9 cellular contexts compared by ENCODE assay signal in genomic region chr6:137708481-137708880, GRCh38.
DNase-seq lines count a peak whose midpoint lies in the region; ATAC-seq and TF ChIP-seq lines count a peak whose summit lies in the region.
"Had no signal": no experiment of that assay in that cellular context is flagged by ENCODE, and none has a peak within 500 bp of the region (broad histone marks: within the 10 kb centered on the region; RNA-seq: fewer than 3 reads in every experiment).

No MANE protein-coding gene starts in this region.

- no peak for TF ChIP-seq POLR2A in HCT116 (IDR thresholded peaks at IDR 0.05; ENCODE audit: borderline replicate concordance, extremely low read depth, insufficient read depth, insufficient read length)

- H3K9ac ChIP-seq in BLaER1 treated with 17β-estradiol and CSF1 and Interleukin-3, amounts not matched to agents 10 nM and 100 nM, result 0 out of 22 replicates have a peak overlapping the region, but pooled peaks of 1 of the 11 experiments have one; percentile 29
- H3K9ac ChIP-seq in HCT116 (ENCODE audit: low read length), result no peak overlapping the region

- H3K4me3 Mint-ChIP-seq in activated T-helper 2 cell treated with anti-CD3 and anti-CD28 coated beads, Interferon-gamma antibody, Interleukin-2, Interleukin-4, amounts not matched to agents 10 μg/mL and 5 μg/mL and 100 μg/mL, durations not matched to agents 14 hours and 24 hours and 36 hours (ENCODE audit: low read depth), result peak overlapping the region; percentile 49
- peak overlapping the region in 8 of 10 donors; percentile 52 to 82 (median 66) for H3K4me3 Mint-ChIP-seq in naive thymus-derived CD4-positive, alpha-beta T cell

- no peaks in the 10 kb centered on the region for H4K20me1 ChIP-seq in BLaER1 treated with 17β-estradiol and CSF1 and Interleukin-3, amounts not matched to agents 10 nM and 100 nM
- no peaks in the 10 kb centered on the region for H4K20me1 ChIP-seq in HCT116 (ENCODE audit: insufficient read depth)

- no peaks in the 10 kb centered on the region for H3K9me2 ChIP-seq in HCT116 (ENCODE audit: insufficient read depth)

- in situ Hi-C loops in ACHN (cut with HindIII; ENCODE audit: low pct_ligation_motif_present, low pct_unique_long_range_greater_than_20kb, low sequenced_read_pairs), result no loop called here

- no TSS peak for BruUV-seq in HCT116 (replicated peaks; lab: Mats Ljungman, UMichigan)

- peak overlapping the region; percentile 86 for H3K27ac Mint-ChIP-seq in activated T-helper 2 cell treated with anti-CD3 and anti-CD28 coated beads, Interferon-gamma antibody, Interleukin-2, Interleukin-4, amounts not matched to agents 10 μg/mL and 5 μg/mL and 100 μg/mL, durations not matched to agents 14 hours and 24 hours and 36 hours
- H3K27ac Mint-ChIP-seq in naive thymus-derived CD4-positive, alpha-beta T cell, result peak overlapping the region; percentile 88 to 99 (median 97)

- H3K27ac ChIP-seq in BLaER1 treated with 17β-estradiol and CSF1 and Interleukin-3, amounts not matched to agents 10 nM and 100 nM, result peak overlapping the region in 2 of 11 experiments; percentile 50 to 57; a peak in 2 of 22 replicates
- no peak overlapping the region for H3K27ac ChIP-seq in HCT116 (ENCODE audit: low read depth, low read length)
- H3K27ac ChIP-seq in naive thymus-derived CD4-positive, alpha-beta T cell (ENCODE audit: low read depth, low read length), result peak overlapping the region; percentile 79
- H3K27ac ChIP-seq: SK-N-MC had no signal

- H3K9me3 ChIP-seq in BLaER1 treated with 17β-estradiol and CSF1 and Interleukin-3, amounts not matched to agents 10 nM and 100 nM (replicated peaks in 1 of 11), result 0 out of 22 replicates have a peak, but pooled peaks cover 0 to 3% (median 0%) of the 10 kb centered on the region in 11 experiments
- H3K9me3 ChIP-seq in HCT116 (ENCODE audit: control insufficient read depth in 1 of 2, insufficient read depth in 1 of 2, low read depth in 1 of 2, low read length in 2 of 2), result no peaks in the 10 kb centered on the region
- no peaks in the 10 kb centered on the region for H3K9me3 ChIP-seq in naive thymus-derived CD4-positive, alpha-beta T cell (ENCODE audit: control insufficient read depth in 2 of 3, low read length in 3 of 3)

- DNase-seq in HCT116 (ENCODE audit: low read depth, low spot score), result no peak
- no peak for DNase-seq in activated T-helper 2 cell treated with anti-CD3 and anti-CD28 coated beads, Interferon-gamma antibody, Interleukin-2, Interleukin-4, amounts not matched to agents 10 μg/mL and 5 μg/mL and 100 μg/mL, durations not matched to agents 14 hours and 24 hours and 36 hours (ENCODE audit: low spot score)
- DNase-seq in naive thymus-derived CD4-positive, alpha-beta T cell, result peak in 2 of 9 donors; percentile 31 to 33
- DNase-seq in NK-92 treated with Interleukin-12 subunit alpha and Interleukin-12 subunit beta, amount 100 ng/mL, for 24 hours (lab: John Stamatoyannopoulos, UW), result no peak
- DNase-seq in mucosa of gallbladder (ENCODE audit: low spot score), result no peak
- no peak for DNase-seq in COLO829 (ENCODE audit: low spot score)
- no peak for DNase-seq in ACHN

- H3K27me3 Mint-ChIP-seq in activated T-helper 2 cell treated with anti-CD3 and anti-CD28 coated beads, Interferon-gamma antibody, Interleukin-2, Interleukin-4, amounts not matched to agents 10 μg/mL and 5 μg/mL and 100 μg/mL, durations not matched to agents 14 hours and 24 hours and 36 hours (ENCODE audit: low read depth), result no peaks in the 10 kb centered on the region
- no peaks in the 10 kb centered on the region for H3K27me3 Mint-ChIP-seq in naive thymus-derived CD4-positive, alpha-beta T cell

- H3K4me1 ChIP-seq in BLaER1 treated with 17β-estradiol and CSF1 and Interleukin-3, amounts not matched to agents 10 nM and 100 nM, result peaks cover 47 to 54% (median 50%) of the 10 kb centered on the region in 10 experiments
- H3K4me1 ChIP-seq in HCT116 (ENCODE audit: control insufficient read depth in 1 of 2, insufficient read depth in 2 of 2, low read length in 2 of 2), result peaks cover 0 to 13% of the 10 kb centered on the region in 2 experiments; a peak in 2 of 4 replicates
- H3K4me1 ChIP-seq in naive thymus-derived CD4-positive, alpha-beta T cell (ENCODE audit: control insufficient read depth in 2 of 2, insufficient read depth in 2 of 2, low read length in 2 of 2), result peaks cover 26 to 37% of the 10 kb centered on the region in 2 donors

- peak overlapping the region; percentile 87 for H2AFZ ChIP-seq in HCT116 (ENCODE audit: low read depth, low read length, poor library complexity, severe bottlenecking)

- H3K4me2 ChIP-seq in BLaER1 treated with 17β-estradiol and CSF1 and Interleukin-3, amounts not matched to agents 10 nM and 100 nM, result peak overlapping the region; percentile 56 to 77 (median 61); a peak in 21 of 22 replicates
- peak overlapping the region; percentile 64 for H3K4me2 ChIP-seq in HCT116 (ENCODE audit: low read length)

- no peak for TF ChIP-seq CTCF in HCT116 (IDR thresholded peaks at IDR 0.05 in 2 of 3, conservative IDR thresholded peaks at IDR 0.05 in 1 of 3; ENCODE audit: borderline replicate concordance in 1 of 3, insufficient read depth in 1 of 3, low read depth in 2 of 3, low read length in 2 of 3)

- H3K36me3 Mint-ChIP-seq in activated T-helper 2 cell treated with anti-CD3 and anti-CD28 coated beads, Interferon-gamma antibody, Interleukin-2, Interleukin-4, amounts not matched to agents 10 μg/mL and 5 μg/mL and 100 μg/mL, durations not matched to agents 14 hours and 24 hours and 36 hours (ENCODE audit: low read depth), result peaks cover 9% of the 10 kb centered on the region
- peaks cover 0 to 13% (median 0%) of the 10 kb centered on the region in 5 donors for H3K36me3 Mint-ChIP-seq in naive thymus-derived CD4-positive, alpha-beta T cell

- 0 out of 2 replicates have a peak, but pooled peaks have one; percentile 9 for ATAC-seq in HCT116
- ATAC-seq in naive thymus-derived CD4-positive, alpha-beta T cell, result no peak

- H3K36me3 ChIP-seq in BLaER1 treated with 17β-estradiol and CSF1 and Interleukin-3, amounts not matched to agents 10 nM and 100 nM, result no peaks in the 10 kb centered on the region
- no peaks in the 10 kb centered on the region for H3K36me3 ChIP-seq in HCT116 (ENCODE audit: control insufficient read depth in 1 of 2, insufficient read depth in 2 of 2, low read length in 2 of 2)
- no peaks in the 10 kb centered on the region for H3K36me3 ChIP-seq in naive thymus-derived CD4-positive, alpha-beta T cell (ENCODE audit: control insufficient read depth in 2 of 3, insufficient read depth in 3 of 3, low read length in 3 of 3)

- CTCF ChIA-PET in HCT116 (lab: Charles Lee), result interaction anchor here (0.8 to 2.0 kb wide), 17 partner anchors 8 to 299 kb away, joined by 3 to 17 read pairs (median 4); partner anchors contain the start of gene TNFAIP3
- CTCF ChIA-PET in naive thymus-derived CD4-positive, alpha-beta T cell (lab: Charles Lee), result interaction anchor here (0.6 to 4.1 kb wide), 27 partner anchors 8 to 636 kb away, joined by 3 to 37 read pairs (median 5); partner anchors contain the start of gene TNFAIP3

- H3K4me1 Mint-ChIP-seq in activated T-helper 2 cell treated with anti-CD3 and anti-CD28 coated beads, Interferon-gamma antibody, Interleukin-2, Interleukin-4, amounts not matched to agents 10 μg/mL and 5 μg/mL and 100 μg/mL, durations not matched to agents 14 hours and 24 hours and 36 hours (ENCODE audit: low read depth), result peaks cover 71% of the 10 kb centered on the region
- peaks cover 23 to 67% (median 40%) of the 10 kb centered on the region in 7 donors for H3K4me1 Mint-ChIP-seq in naive thymus-derived CD4-positive, alpha-beta T cell

- RAD21 ChIA-PET in HCT116 (lab: Charles Lee; ENCODE audit: low non-redundant PET in 1 of 2, low total read pairs in 2 of 2, uncharacterized antibody in 2 of 2, unreplicated experiment in 2 of 2), result no interaction called here

- no peaks in the 10 kb centered on the region for H3K79me2 ChIP-seq in HCT116 (ENCODE audit: insufficient read depth, low read length)

- H3K9me3 Mint-ChIP-seq in activated T-helper 2 cell treated with anti-CD3 and anti-CD28 coated beads, Interferon-gamma antibody, Interleukin-2, Interleukin-4, amounts not matched to agents 10 μg/mL and 5 μg/mL and 100 μg/mL, durations not matched to agents 14 hours and 24 hours and 36 hours, result peaks cover 11% of the 10 kb centered on the region
- peaks cover 0 to 6% (median 0%) of the 10 kb centered on the region in 11 donors for H3K9me3 Mint-ChIP-seq in naive thymus-derived CD4-positive, alpha-beta T cell

- intact Hi-C loops in HCT116 (cut with micrococcal nuclease), result loop anchor here (1.0 kb wide), 3 partner anchors 159 to 296 kb away; partner anchors contain the start of gene TNFAIP3
- intact Hi-C loops in activated T-helper 2 cell treated with anti-CD3 and anti-CD28 coated beads, Interferon-gamma antibody, Interleukin-2, Interleukin-4, amounts not matched to agents 10 μg/mL and 5 μg/mL and 100 μg/mL, durations not matched to agents 14 hours and 24 hours and 36 hours (cut with micrococcal nuclease), result loop anchor here (1.0 to 5.0 kb wide), 10 partner anchors 9 to 232 kb away; partner anchors contain the start of gene TNFAIP3
- intact Hi-C loops in naive thymus-derived CD4-positive, alpha-beta T cell (cut with micrococcal nuclease), result loop anchor here (1.0 to 5.0 kb wide), 14 partner anchors 9 to 401 kb away; partner anchors contain the start of gene TNFAIP3 (in 2 of the 2)

- no peak for TF ChIP-seq RAD21 in HCT116 (IDR thresholded peaks at IDR 0.05; ENCODE audit: low read depth)

- H3K4me3 ChIP-seq in BLaER1 treated with 17β-estradiol and CSF1 and Interleukin-3, amounts not matched to agents 10 nM and 100 nM, result no peak overlapping the region
- no peak overlapping the region for H3K4me3 ChIP-seq in HCT116 (replicated peaks in 1 of 2; ENCODE audit: low read depth in 1 of 2, low read length in 2 of 2)
- H3K4me3 ChIP-seq in naive thymus-derived CD4-positive, alpha-beta T cell (ENCODE audit: low read length), result no peak overlapping the region

- POLR2A ChIA-PET in HCT116 (lab: Charles Lee), result interaction anchor here (1.0 kb wide), 1 partner anchor 292 kb away, joined by 3 read pairs; no protein-coding TSS in a partner anchor
- POLR2A ChIA-PET in naive thymus-derived CD4-positive, alpha-beta T cell (lab: Charles Lee), result interaction anchor here (0.6 to 1.9 kb wide), 12 partner anchors 12 to 239 kb away, joined by 3 to 20 read pairs (median 4); partner anchors contain the start of gene TNFAIP3

- H3K27me3 ChIP-seq in BLaER1 treated with 17β-estradiol and CSF1 and Interleukin-3, amounts not matched to agents 10 nM and 100 nM, result peaks cover 0 to 8% (median 0%) of the 10 kb centered on the region in 11 experiments; a peak in 1 of 22 replicates
- no peaks in the 10 kb centered on the region for H3K27me3 ChIP-seq in HCT116 (ENCODE audit: insufficient read depth, low read length)
- H3K27me3 ChIP-seq in naive thymus-derived CD4-positive, alpha-beta T cell (ENCODE audit: control insufficient read depth in 2 of 2, insufficient read depth in 2 of 2, low read length in 2 of 2), result no peaks in the 10 kb centered on the region

TF ChIP-seq in HCT116, 20 proteins besides CTCF, POLR2A, EP300 and RAD21 (continues in another document):
- no peak for TF ChIP-seq ELF1 (IDR thresholded peaks at IDR 0.05; ENCODE audit: borderline replicate concordance, low read depth)
- TF ChIP-seq SP1 (IDR thresholded peaks at IDR 0.05; ENCODE audit: low read depth), result no peak
- TF ChIP-seq EZH2 (IDR thresholded peaks at IDR 0.05), result no peak
- TF ChIP-seq CBX3 (IDR thresholded peaks at IDR 0.05; ENCODE audit: low read depth), result no peak
- TF ChIP-seq CEBPB (IDR thresholded peaks at IDR 0.05; ENCODE audit: low read depth), result no peak
